1 cellular context compared by ENCODE assay signal in the genomic region with DNA sequence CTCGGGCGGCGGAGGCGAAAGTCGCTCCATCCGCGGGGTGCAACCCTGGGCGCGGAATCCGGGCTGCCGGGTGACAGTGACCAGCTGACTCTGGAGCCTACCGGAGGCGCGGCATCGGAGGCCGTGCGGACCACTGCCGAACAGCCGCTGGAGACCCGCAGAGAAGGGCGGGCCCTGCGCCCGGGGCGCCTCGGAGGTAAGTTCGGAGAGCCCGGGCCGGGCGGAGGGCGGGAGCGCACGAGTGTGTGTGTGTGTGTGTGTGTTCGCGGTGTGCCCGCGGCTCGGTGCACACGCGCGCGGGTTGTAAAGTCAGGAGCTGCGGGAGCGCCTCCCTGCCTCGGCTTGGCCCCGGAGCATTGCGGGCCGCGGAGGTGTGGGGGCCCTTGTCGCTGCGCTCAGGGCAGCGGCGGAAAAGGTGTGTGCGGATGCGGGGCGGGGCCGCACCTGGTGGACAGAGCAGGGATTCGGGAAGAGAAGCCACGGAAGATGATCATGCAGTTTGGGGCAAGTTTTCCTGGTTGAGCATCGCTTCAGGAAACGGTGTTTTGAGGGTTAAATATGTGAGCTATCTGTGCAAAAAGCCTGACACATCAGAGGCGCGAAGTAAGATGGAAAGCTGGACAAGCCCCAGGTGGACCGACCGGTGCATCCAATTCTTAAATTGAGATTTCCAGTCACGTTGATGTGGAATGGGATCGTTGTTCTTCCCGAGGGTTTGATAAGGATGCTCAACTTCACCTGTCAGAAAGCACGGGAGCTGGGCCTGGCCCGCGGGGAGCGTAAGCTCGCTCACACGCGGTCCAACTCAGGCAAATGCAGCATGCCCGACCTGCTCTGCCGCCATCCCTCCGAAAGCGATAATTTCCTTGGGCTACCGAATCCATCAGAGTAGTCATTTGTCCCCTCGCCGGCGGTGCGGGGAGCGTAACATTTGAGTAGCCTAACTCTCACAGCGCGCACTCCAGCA.
TF ChIP-seq lines count a peak whose summit lies in the region.

No MANE protein-coding gene starts in this region.

TF ChIP-seq in HEK293, 187 proteins besides CTCF, POLR2A, EP300 and RAD21 (continued from another document and continues in another):
- TF ChIP-seq, protein P1, sequence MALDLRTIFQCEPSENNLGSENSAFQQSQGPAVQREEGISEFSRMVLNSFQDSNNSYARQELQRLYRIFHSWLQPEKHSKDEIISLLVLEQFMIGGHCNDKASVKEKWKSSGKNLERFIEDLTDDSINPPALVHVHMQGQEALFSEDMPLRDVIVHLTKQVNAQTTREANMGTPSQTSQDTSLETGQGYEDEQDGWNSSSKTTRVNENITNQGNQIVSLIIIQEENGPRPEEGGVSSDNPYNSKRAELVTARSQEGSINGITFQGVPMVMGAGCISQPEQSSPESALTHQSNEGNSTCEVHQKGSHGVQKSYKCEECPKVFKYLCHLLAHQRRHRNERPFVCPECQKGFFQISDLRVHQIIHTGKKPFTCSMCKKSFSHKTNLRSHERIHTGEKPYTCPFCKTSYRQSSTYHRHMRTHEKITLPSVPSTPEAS (tag by site-specific recombination; IDR thresholded peaks at IDR 0.05), result peak; percentile 90
- TF ChIP-seq, protein P2, sequence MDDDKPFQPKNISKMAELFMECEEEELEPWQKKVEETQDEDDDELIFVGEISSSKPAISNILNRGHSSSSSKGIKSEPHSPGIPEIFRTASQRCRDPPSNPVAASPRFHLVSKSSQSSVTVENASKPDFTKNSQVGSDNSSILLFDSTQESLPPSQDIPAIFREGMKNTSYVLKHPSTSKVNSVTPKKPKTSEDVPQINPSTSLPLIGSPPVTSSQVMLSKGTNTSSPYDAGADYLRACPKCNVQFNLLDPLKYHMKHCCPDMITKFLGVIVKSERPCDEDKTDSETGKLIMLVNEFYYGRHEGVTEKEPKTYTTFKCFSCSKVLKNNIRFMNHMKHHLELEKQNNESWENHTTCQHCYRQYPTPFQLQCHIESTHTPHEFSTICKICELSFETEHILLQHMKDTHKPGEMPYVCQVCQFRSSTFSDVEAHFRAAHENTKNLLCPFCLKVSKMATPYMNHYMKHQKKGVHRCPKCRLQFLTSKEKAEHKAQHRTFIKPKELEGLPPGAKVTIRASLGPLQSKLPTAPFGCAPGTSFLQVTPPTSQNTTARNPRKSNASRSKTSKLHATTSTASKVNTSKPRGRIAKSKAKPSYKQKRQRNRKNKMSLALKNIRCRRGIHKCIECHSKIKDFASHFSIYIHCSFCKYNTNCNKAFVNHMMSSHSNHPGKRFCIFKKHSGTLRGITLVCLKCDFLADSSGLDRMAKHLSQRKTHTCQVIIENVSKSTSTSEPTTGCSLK (tag by site-specific recombination; IDR thresholded peaks at IDR 0.05), result no peak
- TF ChIP-seq ZNF121 (tag by site-specific recombination; IDR thresholded peaks at IDR 0.05), result no peak; the same call in 1 of the 2 replicates
- TF ChIP-seq, protein P3, sequence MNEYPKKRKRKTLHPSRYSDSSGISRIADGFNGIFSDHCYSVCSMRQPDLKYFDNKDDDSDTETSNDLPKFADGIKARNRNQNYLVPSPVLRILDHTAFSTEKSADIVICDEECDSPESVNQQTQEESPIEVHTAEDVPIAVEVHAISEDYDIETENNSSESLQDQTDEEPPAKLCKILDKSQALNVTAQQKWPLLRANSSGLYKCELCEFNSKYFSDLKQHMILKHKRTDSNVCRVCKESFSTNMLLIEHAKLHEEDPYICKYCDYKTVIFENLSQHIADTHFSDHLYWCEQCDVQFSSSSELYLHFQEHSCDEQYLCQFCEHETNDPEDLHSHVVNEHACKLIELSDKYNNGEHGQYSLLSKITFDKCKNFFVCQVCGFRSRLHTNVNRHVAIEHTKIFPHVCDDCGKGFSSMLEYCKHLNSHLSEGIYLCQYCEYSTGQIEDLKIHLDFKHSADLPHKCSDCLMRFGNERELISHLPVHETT (tag by site-specific recombination; IDR thresholded peaks at IDR 0.05), result no peak
- TF ChIP-seq ZNF549 (tag by site-specific recombination; IDR thresholded peaks at IDR 0.05), result no peak
- TF ChIP-seq ZSCAN30 (tag by site-specific recombination; IDR thresholded peaks at IDR 0.05), result no peak
- TF ChIP-seq ZNF830 (tag by site-specific recombination; IDR thresholded peaks at IDR 0.05; ENCODE audit: low read depth), result no peak
- TF ChIP-seq ZSCAN16 (tag by site-specific recombination; IDR thresholded peaks at IDR 0.05), result no peak
- TF ChIP-seq, protein P4, sequence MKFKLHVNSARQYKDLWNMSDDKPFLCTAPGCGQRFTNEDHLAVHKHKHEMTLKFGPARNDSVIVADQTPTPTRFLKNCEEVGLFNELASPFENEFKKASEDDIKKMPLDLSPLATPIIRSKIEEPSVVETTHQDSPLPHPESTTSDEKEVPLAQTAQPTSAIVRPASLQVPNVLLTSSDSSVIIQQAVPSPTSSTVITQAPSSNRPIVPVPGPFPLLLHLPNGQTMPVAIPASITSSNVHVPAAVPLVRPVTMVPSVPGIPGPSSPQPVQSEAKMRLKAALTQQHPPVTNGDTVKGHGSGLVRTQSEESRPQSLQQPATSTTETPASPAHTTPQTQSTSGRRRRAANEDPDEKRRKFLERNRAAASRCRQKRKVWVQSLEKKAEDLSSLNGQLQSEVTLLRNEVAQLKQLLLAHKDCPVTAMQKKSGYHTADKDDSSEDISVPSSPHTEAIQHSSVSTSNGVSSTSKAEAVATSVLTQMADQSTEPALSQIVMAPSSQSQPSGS (tag by site-specific recombination; IDR thresholded peaks at IDR 0.05; ENCODE audit: low read depth), result no peak
- no peak; the same call in 1 of the 2 replicates for TF ChIP-seq KLF7 (tag by site-specific recombination; IDR thresholded peaks at IDR 0.05; ENCODE audit: borderline replicate concordance)
- TF ChIP-seq ZNF24 (tag by site-specific recombination; IDR thresholded peaks at IDR 0.05), result no peak
- no peak for TF ChIP-seq ZNF555 (tag by site-specific recombination; conservative IDR thresholded peaks at IDR 0.05)
- TF ChIP-seq ZNF132 (tag by site-specific recombination; IDR thresholded peaks at IDR 0.05; ENCODE audit: borderline replicate concordance), result no peak
- TF ChIP-seq SP2 (tag by site-specific recombination; IDR thresholded peaks at IDR 0.05), result peak; percentile 24; the same call in 1 of the 2 replicates
- TF ChIP-seq ZNF600 (tag by site-specific recombination; IDR thresholded peaks at IDR 0.05), result peak; percentile 36; the same call in 1 of the 2 replicates
- no peak for TF ChIP-seq ZNF658 (tag by site-specific recombination; IDR thresholded peaks at IDR 0.05)
- TF ChIP-seq ZNF112 (tag by site-specific recombination; IDR thresholded peaks at IDR 0.05), result no peak
- no peak for TF ChIP-seq ZNF157 (tag by site-specific recombination; IDR thresholded peaks at IDR 0.05)
- no peak for TF ChIP-seq ZNF175 (tag by site-specific recombination; IDR thresholded peaks at IDR 0.05)
- no peak for TF ChIP-seq SALL2 (tag by site-specific recombination; IDR thresholded peaks at IDR 0.05; ENCODE audit: borderline replicate concordance)
- TF ChIP-seq, protein P5, sequence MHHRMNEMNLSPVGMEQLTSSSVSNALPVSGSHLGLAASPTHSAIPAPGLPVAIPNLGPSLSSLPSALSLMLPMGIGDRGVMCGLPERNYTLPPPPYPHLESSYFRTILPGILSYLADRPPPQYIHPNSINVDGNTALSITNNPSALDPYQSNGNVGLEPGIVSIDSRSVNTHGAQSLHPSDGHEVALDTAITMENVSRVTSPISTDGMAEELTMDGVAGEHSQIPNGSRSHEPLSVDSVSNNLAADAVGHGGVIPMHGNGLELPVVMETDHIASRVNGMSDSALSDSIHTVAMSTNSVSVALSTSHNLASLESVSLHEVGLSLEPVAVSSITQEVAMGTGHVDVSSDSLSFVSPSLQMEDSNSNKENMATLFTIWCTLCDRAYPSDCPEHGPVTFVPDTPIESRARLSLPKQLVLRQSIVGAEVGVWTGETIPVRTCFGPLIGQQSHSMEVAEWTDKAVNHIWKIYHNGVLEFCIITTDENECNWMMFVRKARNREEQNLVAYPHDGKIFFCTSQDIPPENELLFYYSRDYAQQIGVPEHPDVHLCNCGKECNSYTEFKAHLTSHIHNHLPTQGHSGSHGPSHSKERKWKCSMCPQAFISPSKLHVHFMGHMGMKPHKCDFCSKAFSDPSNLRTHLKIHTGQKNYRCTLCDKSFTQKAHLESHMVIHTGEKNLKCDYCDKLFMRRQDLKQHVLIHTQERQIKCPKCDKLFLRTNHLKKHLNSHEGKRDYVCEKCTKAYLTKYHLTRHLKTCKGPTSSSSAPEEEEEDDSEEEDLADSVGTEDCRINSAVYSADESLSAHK (tag by site-specific recombination; IDR thresholded peaks at IDR 0.05), result no peak
- no peak for TF ChIP-seq GLI2 (tag by site-specific recombination; IDR thresholded peaks at IDR 0.05; ENCODE audit: borderline replicate concordance, low read depth)
- TF ChIP-seq ZNF776 (tag by site-specific recombination; IDR thresholded peaks at IDR 0.05; ENCODE audit: borderline replicate concordance), result no peak
- no peak for TF ChIP-seq ZBTB1 (tag by site-specific recombination; IDR thresholded peaks at IDR 0.05)
- TF ChIP-seq KLF1 (tag by site-specific recombination; IDR thresholded peaks at IDR 0.05), result peak; percentile 54; the same call in 1 of the 2 replicates
- no peak for TF ChIP-seq ZNF791 (tag by site-specific recombination; IDR thresholded peaks at IDR 0.05)
- TF ChIP-seq ZNF596 (tag by site-specific recombination; IDR thresholded peaks at IDR 0.05), result no peak
- no peak for TF ChIP-seq SETDB1 (IDR thresholded peaks at IDR 0.05; ENCODE audit: insufficient read length, low read length)
- TF ChIP-seq HOXA7 (CRISPR knock-in tag; IDR thresholded peaks at IDR 0.05; ENCODE audit: borderline replicate concordance), result no peak
- TF ChIP-seq ZNF16 (tag by site-specific recombination; IDR thresholded peaks at IDR 0.05; ENCODE audit: low read depth), result no peak
- no peak for TF ChIP-seq HOXD13 (CRISPR knock-in tag; IDR thresholded peaks at IDR 0.05; ENCODE audit: borderline replicate concordance)
- TF ChIP-seq, protein P6, sequence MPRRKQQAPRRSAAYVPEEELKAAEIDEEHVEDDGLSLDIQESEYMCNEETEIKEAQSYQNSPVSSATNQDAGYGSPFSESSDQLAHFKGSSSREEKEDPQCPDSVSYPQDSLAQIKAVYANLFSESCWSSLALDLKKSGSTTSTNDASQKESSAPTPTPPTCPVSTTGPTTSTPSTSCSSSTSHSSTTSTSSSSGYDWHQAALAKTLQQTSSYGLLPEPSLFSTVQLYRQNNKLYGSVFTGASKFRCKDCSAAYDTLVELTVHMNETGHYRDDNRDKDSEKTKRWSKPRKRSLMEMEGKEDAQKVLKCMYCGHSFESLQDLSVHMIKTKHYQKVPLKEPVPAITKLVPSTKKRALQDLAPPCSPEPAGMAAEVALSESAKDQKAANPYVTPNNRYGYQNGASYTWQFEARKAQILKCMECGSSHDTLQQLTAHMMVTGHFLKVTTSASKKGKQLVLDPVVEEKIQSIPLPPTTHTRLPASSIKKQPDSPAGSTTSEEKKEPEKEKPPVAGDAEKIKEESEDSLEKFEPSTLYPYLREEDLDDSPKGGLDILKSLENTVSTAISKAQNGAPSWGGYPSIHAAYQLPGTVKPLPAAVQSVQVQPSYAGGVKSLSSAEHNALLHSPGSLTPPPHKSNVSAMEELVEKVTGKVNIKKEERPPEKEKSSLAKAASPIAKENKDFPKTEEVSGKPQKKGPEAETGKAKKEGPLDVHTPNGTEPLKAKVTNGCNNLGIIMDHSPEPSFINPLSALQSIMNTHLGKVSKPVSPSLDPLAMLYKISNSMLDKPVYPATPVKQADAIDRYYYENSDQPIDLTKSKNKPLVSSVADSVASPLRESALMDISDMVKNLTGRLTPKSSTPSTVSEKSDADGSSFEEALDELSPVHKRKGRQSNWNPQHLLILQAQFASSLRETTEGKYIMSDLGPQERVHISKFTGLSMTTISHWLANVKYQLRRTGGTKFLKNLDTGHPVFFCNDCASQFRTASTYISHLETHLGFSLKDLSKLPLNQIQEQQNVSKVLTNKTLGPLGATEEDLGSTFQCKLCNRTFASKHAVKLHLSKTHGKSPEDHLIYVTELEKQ (tag by site-specific recombination; IDR thresholded peaks at IDR 0.05; ENCODE audit: borderline replicate concordance), result no peak
- TF ChIP-seq, protein P7, sequence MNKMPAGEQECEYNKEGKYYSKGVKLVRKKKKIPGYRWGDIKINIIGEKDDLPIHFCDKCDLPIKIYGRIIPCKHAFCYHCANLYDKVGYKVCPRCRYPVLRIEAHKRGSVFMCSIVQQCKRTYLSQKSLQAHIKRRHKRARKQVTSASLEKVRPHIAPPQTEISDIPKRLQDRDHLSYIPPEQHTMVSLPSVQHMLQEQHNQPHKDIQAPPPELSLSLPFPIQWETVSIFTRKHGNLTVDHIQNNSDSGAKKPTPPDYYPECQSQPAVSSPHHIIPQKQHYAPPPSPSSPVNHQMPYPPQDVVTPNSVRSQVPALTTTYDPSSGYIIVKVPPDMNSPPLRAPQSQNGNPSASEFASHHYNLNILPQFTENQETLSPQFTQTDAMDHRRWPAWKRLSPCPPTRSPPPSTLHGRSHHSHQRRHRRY (tag by site-specific recombination; IDR thresholded peaks at IDR 0.05), result no peak
- TF ChIP-seq, protein P8, sequence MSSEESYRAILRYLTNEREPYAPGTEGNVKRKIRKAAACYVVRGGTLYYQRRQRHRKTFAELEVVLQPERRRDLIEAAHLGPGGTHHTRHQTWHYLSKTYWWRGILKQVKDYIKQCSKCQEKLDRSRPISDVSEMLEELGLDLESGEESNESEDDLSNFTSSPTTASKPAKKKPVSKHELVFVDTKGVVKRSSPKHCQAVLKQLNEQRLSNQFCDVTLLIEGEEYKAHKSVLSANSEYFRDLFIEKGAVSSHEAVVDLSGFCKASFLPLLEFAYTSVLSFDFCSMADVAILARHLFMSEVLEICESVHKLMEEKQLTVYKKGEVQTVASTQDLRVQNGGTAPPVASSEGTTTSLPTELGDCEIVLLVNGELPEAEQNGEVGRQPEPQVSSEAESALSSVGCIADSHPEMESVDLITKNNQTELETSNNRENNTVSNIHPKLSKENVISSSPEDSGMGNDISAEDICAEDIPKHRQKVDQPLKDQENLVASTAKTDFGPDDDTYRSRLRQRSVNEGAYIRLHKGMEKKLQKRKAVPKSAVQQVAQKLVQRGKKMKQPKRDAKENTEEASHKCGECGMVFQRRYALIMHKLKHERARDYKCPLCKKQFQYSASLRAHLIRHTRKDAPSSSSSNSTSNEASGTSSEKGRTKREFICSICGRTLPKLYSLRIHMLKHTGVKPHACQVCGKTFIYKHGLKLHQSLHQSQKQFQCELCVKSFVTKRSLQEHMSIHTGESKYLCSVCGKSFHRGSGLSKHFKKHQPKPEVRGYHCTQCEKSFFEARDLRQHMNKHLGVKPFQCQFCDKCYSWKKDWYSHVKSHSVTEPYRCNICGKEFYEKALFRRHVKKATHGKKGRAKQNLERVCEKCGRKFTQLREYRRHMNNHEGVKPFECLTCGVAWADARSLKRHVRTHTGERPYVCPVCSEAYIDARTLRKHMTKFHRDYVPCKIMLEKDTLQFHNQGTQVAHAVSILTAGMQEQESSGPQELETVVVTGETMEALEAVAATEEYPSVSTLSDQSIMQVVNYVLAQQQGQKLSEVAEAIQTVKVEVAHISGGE (tag by site-specific recombination; conservative IDR thresholded peaks at IDR 0.05; ENCODE audit: low read depth), result no peak
- TF ChIP-seq BCL11B (tag by site-specific recombination; IDR thresholded peaks at IDR 0.05; ENCODE audit: low read depth), result no peak
